ENCODE assay signal across 1 cellular context in the genomic region with DNA sequence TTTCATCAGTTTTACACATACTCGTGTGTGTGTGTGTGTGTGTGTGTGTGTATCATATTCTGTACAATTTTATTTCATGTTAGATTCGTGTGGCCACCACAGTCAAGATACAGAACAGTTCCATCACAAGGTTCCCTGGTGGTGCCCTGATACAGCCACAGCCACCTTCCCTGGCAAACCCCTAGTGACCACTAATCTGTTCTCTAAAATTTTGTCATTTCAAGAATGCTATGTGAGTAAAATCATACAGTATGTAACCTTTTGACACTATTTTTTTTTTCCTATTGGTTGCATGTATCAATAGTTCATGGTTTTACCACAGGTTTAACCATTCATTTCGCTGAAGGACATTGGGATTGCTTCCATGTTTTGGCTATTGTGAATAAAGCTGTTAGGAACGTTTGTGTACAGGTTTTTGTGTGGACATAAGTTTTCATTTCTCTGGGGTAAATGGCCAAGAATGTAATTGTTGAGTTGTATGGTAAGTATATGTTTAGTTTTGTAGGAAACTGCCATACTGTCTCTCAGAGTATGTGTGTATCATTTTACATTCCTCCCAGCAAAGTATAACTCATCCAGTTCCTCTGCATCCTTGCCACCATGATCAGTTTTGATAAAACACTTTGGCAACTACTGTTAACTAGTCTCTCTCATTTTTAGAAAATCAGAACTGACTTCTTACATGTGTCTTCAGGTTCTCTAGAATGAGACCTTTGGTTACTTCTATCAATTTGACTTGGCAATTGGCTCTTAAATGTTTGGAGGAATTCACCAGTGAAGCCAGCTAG.
TF ChIP-seq lines count a peak whose summit lies in the region.

No MANE protein-coding gene starts in this region.

TF ChIP-seq in HepG2, 621 proteins besides CTCF, POLR2A, EP300 and RAD21:
- TF ChIP-seq, protein P1, sequence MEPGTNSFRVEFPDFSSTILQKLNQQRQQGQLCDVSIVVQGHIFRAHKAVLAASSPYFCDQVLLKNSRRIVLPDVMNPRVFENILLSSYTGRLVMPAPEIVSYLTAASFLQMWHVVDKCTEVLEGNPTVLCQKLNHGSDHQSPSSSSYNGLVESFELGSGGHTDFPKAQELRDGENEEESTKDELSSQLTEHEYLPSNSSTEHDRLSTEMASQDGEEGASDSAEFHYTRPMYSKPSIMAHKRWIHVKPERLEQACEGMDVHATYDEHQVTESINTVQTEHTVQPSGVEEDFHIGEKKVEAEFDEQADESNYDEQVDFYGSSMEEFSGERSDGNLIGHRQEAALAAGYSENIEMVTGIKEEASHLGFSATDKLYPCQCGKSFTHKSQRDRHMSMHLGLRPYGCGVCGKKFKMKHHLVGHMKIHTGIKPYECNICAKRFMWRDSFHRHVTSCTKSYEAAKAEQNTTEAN (CRISPR knock-in tag; conservative IDR thresholded peaks at IDR 0.05): no peak
- no peak for TF ChIP-seq RBM39 (IDR thresholded peaks at IDR 0.05; ENCODE audit: low read depth, low read length, poor library complexity, severe bottlenecking)
- TF ChIP-seq HNRNPK (IDR thresholded peaks at IDR 0.05; ENCODE audit: low read depth, low read length, poor library complexity, severe bottlenecking): no peak
- TF ChIP-seq, protein P2, sequence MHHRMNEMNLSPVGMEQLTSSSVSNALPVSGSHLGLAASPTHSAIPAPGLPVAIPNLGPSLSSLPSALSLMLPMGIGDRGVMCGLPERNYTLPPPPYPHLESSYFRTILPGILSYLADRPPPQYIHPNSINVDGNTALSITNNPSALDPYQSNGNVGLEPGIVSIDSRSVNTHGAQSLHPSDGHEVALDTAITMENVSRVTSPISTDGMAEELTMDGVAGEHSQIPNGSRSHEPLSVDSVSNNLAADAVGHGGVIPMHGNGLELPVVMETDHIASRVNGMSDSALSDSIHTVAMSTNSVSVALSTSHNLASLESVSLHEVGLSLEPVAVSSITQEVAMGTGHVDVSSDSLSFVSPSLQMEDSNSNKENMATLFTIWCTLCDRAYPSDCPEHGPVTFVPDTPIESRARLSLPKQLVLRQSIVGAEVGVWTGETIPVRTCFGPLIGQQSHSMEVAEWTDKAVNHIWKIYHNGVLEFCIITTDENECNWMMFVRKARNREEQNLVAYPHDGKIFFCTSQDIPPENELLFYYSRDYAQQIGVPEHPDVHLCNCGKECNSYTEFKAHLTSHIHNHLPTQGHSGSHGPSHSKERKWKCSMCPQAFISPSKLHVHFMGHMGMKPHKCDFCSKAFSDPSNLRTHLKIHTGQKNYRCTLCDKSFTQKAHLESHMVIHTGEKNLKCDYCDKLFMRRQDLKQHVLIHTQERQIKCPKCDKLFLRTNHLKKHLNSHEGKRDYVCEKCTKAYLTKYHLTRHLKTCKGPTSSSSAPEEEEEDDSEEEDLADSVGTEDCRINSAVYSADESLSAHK (CRISPR knock-in tag; IDR thresholded peaks at IDR 0.05; ENCODE audit: borderline replicate concordance): no peak
- no peak for TF ChIP-seq MIXL1 (CRISPR knock-in tag; IDR thresholded peaks at IDR 0.05)
- no peak for TF ChIP-seq TOPORS (CRISPR knock-in tag; IDR thresholded peaks at IDR 0.05)
- no peak for TF ChIP-seq JDP2 (CRISPR knock-in tag; IDR thresholded peaks at IDR 0.05; ENCODE audit: borderline replicate concordance)
- TF ChIP-seq, protein P3, sequence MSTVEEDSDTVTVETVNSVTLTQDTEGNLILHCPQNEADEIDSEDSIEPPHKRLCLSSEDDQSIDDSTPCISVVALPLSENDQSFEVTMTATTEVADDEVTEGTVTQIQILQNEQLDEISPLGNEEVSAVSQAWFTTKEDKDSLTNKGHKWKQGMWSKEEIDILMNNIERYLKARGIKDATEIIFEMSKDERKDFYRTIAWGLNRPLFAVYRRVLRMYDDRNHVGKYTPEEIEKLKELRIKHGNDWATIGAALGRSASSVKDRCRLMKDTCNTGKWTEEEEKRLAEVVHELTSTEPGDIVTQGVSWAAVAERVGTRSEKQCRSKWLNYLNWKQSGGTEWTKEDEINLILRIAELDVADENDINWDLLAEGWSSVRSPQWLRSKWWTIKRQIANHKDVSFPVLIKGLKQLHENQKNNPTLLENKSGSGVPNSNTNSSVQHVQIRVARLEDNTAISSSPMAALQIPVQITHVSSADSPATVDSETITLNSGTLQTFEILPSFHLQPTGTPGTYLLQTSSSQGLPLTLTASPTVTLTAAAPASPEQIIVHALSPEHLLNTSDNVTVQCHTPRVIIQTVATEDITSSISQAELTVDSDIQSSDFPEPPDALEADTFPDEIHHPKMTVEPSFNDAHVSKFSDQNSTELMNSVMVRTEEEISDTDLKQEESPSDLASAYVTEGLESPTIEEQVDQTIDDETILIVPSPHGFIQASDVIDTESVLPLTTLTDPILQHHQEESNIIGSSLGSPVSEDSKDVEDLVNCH (CRISPR knock-in tag; IDR thresholded peaks at IDR 0.05): no peak
- no peak for TF ChIP-seq ZNF737 (CRISPR knock-in tag; IDR thresholded peaks at IDR 0.05; ENCODE audit: borderline replicate concordance)
